ENCODE assay signal across 17 cellular contexts in genomic region chr10:14409247-14409646, GRCh38.
DNase-seq lines count a peak whose midpoint lies in the region; ATAC-seq and TF ChIP-seq lines count a peak whose summit lies in the region.
"Had no signal": no experiment of that assay in that cellular context is flagged by ENCODE, and none has a peak within 500 bp of the region (broad histone marks: within the 10 kb centered on the region; RNA-seq: fewer than 3 reads in every experiment).

No MANE protein-coding gene starts in this region.

- peaks cover 0 to 3% of the 10 kb centered on the region in 2 donors for H3K4me1 ChIP-seq in ascending aorta
- H3K4me1 ChIP-seq: gastroesophageal sphincter, parathyroid adenoma had no signal

- TF ChIP-seq CTCF in ascending aorta (IDR thresholded peaks at IDR 0.05) = no peak

- peaks cover 49% of the 10 kb centered on the region for H3K27me3 Mint-ChIP-seq in activated naive CD4-positive, alpha-beta T cell treated with anti-CD3 and anti-CD28 coated beads, Interleukin-2, amount 10 ng/mL, durations not matched to agents 7 days and 5 days
- H3K27me3 Mint-ChIP-seq in activated T-helper 17 cell treated with anti-CD3 and anti-CD28 coated beads, Interleukin-2, amount 50 U/mL, for 72 hours = peaks cover 19% of the 10 kb centered on the region

- peak; percentile 85 for ATAC-seq in activated T-helper 17 cell treated with anti-CD3 and anti-CD28 coated beads, Interleukin-2, amount 50 U/mL, for 72 hours (replicated peaks)
- peak; percentile 85 for ATAC-seq in stimulated activated naive CD8-positive, alpha-beta T cell treated with anti-CD3 and anti-CD28 coated beads, Interleukin-15, Interleukin-2, amounts not matched to agents 100 U/mL and 50 U/mL, for 24 hours
- no peak for ATAC-seq in GM21390 (IDR thresholded peaks at IDR 0.05; ENCODE audit: unreplicated experiment)
- no peak for ATAC-seq in HG03139 (IDR thresholded peaks at IDR 0.05; ENCODE audit: unreplicated experiment)
- ATAC-seq: gastroesophageal sphincter, GM23338, Right ventricle myocardium inferior had no signal

- peak; percentile 57 for DNase-seq in activated naive CD4-positive, alpha-beta T cell treated with Interleukin-2 at 50 U/mL for 16 hours
- DNase-seq in activated naive CD4-positive, alpha-beta T cell treated with anti-CD3 and anti-CD28 coated beads, Interleukin-2, amount 10 ng/mL, durations not matched to agents 7 days and 5 days = no peak
- DNase-seq in stimulated activated CD4-positive, alpha-beta T cell treated with anti-CD3 and anti-CD28 coated beads, Interleukin-1b, Interleukin-23, amount 100 ng/mL, for 4 hours (ENCODE audit: low read depth in 2 of 2) = peak; percentile 12 to 34
- peak; percentile 55 for DNase-seq in stimulated activated naive CD8-positive, alpha-beta T cell treated with anti-CD3 and anti-CD28 coated beads, Interleukin-15, Interleukin-2, amounts not matched to agents 100 U/mL and 50 U/mL, for 24 hours
- DNase-seq in ascending aorta (ENCODE audit: low spot score in 2 of 2) = no peak
- DNase-seq: left ventricle myocardium inferior, NCI-H1436 treated with DMSO at 0.1 percent for 48 hours, small intestine had no signal

- no peak overlapping the region for H3K27ac ChIP-seq in ascending aorta
- H3K27ac ChIP-seq: gastroesophageal sphincter, left ventricle myocardium inferior, parathyroid adenoma had no signal

- H3K27me3 ChIP-seq in ascending aorta = no peaks in the 10 kb centered on the region
- H3K27me3 ChIP-seq: gastroesophageal sphincter had no signal

- peaks cover 1% of the 10 kb centered on the region for H3K36me3 Mint-ChIP-seq in activated naive CD4-positive, alpha-beta T cell treated with anti-CD3 and anti-CD28 coated beads, Interleukin-2, amount 10 ng/mL, durations not matched to agents 7 days and 5 days
- peaks cover 6% of the 10 kb centered on the region for H3K36me3 Mint-ChIP-seq in activated T-helper 17 cell treated with anti-CD3 and anti-CD28 coated beads, Interleukin-2, amount 50 U/mL, for 72 hours (ENCODE audit: low read depth)

- no peaks in the 10 kb centered on the region for H3K9me3 ChIP-seq in ascending aorta
- H3K9me3 ChIP-seq: gastroesophageal sphincter, left ventricle myocardium inferior had no signal

- no peak overlapping the region for H3K4me3 Mint-ChIP-seq in activated naive CD4-positive, alpha-beta T cell treated with anti-CD3 and anti-CD28 coated beads, Interleukin-2, amount 10 ng/mL, durations not matched to agents 7 days and 5 days
- H3K4me3 Mint-ChIP-seq in activated T-helper 17 cell treated with anti-CD3 and anti-CD28 coated beads, Interleukin-2, amount 50 U/mL, for 72 hours = peak overlapping the region; percentile 54
- H3K4me3 Mint-ChIP-seq: dendritic cell treated with granulocyte-macrophage colony-stimulating factor and Interleukin-4, amounts not matched to agents 40 ng/mL and 50 ng/mL, for 4 days; GM23338; T-helper 1 cell treated with Interleukin-12 subunit alpha and Interleukin-12 subunit beta and Interleukin-4 antibody, amounts not matched to agents 30 μg/mL and 1 μg/mL, for 36 hours had no signal

- no peak overlapping the region for H3K4me3 ChIP-seq in ascending aorta
- H3K4me3 ChIP-seq: gastroesophageal sphincter, GM23338, left ventricle myocardium inferior had no signal

- H3K9me3 Mint-ChIP-seq in activated naive CD4-positive, alpha-beta T cell treated with anti-CD3 and anti-CD28 coated beads, Interleukin-2, amount 10 ng/mL, durations not matched to agents 7 days and 5 days = peaks cover 10% of the 10 kb centered on the region
- peaks cover 8% of the 10 kb centered on the region for H3K9me3 Mint-ChIP-seq in activated T-helper 17 cell treated with anti-CD3 and anti-CD28 coated beads, Interleukin-2, amount 50 U/mL, for 72 hours
- H3K9me3 Mint-ChIP-seq: dendritic cell treated with granulocyte-macrophage colony-stimulating factor and Interleukin-4, amounts not matched to agents 40 ng/mL and 50 ng/mL, for 4 days; GM23338 had no signal

- intact Hi-C loops in ascending aorta (cut with DNase I) = no loop called here

- H3K27ac Mint-ChIP-seq in activated naive CD4-positive, alpha-beta T cell treated with anti-CD3 and anti-CD28 coated beads, Interleukin-2, amount 10 ng/mL, durations not matched to agents 7 days and 5 days = no peak overlapping the region
- H3K27ac Mint-ChIP-seq in activated T-helper 17 cell treated with anti-CD3 and anti-CD28 coated beads, Interleukin-2, amount 50 U/mL, for 72 hours = peak overlapping the region; percentile 88
- H3K27ac Mint-ChIP-seq: dendritic cell treated with granulocyte-macrophage colony-stimulating factor and Interleukin-4, amounts not matched to agents 40 ng/mL and 50 ng/mL, for 4 days; GM23338; T-helper 1 cell treated with Interleukin-12 subunit alpha and Interleukin-12 subunit beta and Interleukin-4 antibody, amounts not matched to agents 30 μg/mL and 1 μg/mL, for 36 hours had no signal

- CTCF ChIA-PET in activated naive CD4-positive, alpha-beta T cell treated with anti-CD3 and anti-CD28 coated beads, Interleukin-2, amount 10 ng/mL, durations not matched to agents 7 days and 5 days (lab: Charles Lee) = no interaction called here

- no peaks in the 10 kb centered on the region for H3K36me3 ChIP-seq in ascending aorta
- H3K36me3 ChIP-seq: gastroesophageal sphincter, left ventricle myocardium inferior had no signal

- peaks cover 18% of the 10 kb centered on the region for H3K4me1 Mint-ChIP-seq in activated naive CD4-positive, alpha-beta T cell treated with anti-CD3 and anti-CD28 coated beads, Interleukin-2, amount 10 ng/mL, durations not matched to agents 7 days and 5 days
- H3K4me1 Mint-ChIP-seq in activated T-helper 17 cell treated with anti-CD3 and anti-CD28 coated beads, Interleukin-2, amount 50 U/mL, for 72 hours = peaks cover 10% of the 10 kb centered on the region

Comparison
In these comparisons a context has a peak if more than half of its experiments do, and no peak if none do; other contexts are left out.
1. DNase-seq: peak in activated naive CD4-positive, alpha-beta T cell treated with Interleukin-2 at 50 U/mL for 16 hours (single experiment), stimulated activated CD4-positive, alpha-beta T cell treated with anti-CD3 and anti-CD28 coated beads, Interleukin-1b, Interleukin-23, amount 100 ng/mL, for 4 hours (2 of 2) and stimulated activated naive CD8-positive, alpha-beta T cell treated with anti-CD3 and anti-CD28 coated beads, Interleukin-15, Interleukin-2, amounts not matched to agents 100 U/mL and 50 U/mL, for 24 hours (single experiment); none in activated naive CD4-positive, alpha-beta T cell treated with anti-CD3 and anti-CD28 coated beads, Interleukin-2, amount 10 ng/mL, durations not matched to agents 7 days and 5 days (single experiment) and ascending aorta (0 of 2).
2. ATAC-seq: peak in activated T-helper 17 cell treated with anti-CD3 and anti-CD28 coated beads, Interleukin-2, amount 50 U/mL, for 72 hours (single experiment) and stimulated activated naive CD8-positive, alpha-beta T cell treated with anti-CD3 and anti-CD28 coated beads, Interleukin-15, Interleukin-2, amounts not matched to agents 100 U/mL and 50 U/mL, for 24 hours (single experiment); none in GM21390 (single experiment) and HG03139 (single experiment).